ENCODE assay signal across 18 cellular contexts in the genomic region with DNA sequence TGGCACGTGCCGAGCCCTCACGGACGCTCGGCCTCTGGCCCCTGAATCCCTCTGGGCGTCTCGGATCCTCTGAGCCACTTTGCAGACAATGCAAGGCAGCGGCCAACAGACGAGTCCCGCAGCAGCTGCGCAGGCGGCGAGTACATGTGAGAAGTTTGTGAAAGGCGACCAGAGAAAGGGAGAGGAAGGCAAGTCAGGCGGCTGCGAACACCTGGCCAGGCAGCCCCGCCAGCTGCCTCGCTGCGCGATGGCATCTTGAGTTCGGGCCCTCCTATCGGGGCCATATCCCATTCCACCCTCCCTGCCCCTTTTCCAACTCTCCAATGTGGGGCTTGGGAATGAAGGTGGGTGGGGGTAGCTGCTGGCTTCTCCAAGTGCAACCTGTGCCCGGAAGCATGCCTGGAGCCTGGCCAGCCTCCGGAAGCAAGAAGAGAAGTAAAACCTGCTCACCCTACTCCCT.
"Had no signal": no experiment of that assay in that cellular context is flagged by ENCODE, and none has a peak within 500 bp of the region (broad histone marks: within the 10 kb centered on the region; RNA-seq: fewer than 3 reads in every experiment).

No MANE protein-coding gene starts in this region.

- H3K36me3 ChIP-seq: left ventricle myocardium inferior, neutrophil, right atrium auricular region, thyroid gland had no signal

- H3K27ac ChIP-seq: coronary artery, foreskin keratinocyte, left ventricle myocardium inferior, neutrophil, right atrium auricular region, thyroid gland had no signal

- H3K4me1 ChIP-seq: foreskin keratinocyte, thyroid gland had no signal

- H3K27me3 ChIP-seq: thyroid gland had no signal

- H3K9me3 ChIP-seq: left ventricle myocardium inferior, mucosa of descending colon, neutrophil, right atrium auricular region, thyroid gland had no signal

- H3K4me3 ChIP-seq: coronary artery, left ventricle myocardium inferior, mucosa of descending colon, right atrium auricular region, thyroid gland had no signal

- DNase-seq: activated CD4-positive, alpha-beta T cell treated with anti-CD3 and anti-CD28 coated beads, Interleukin-2, amount 10 ng/mL, durations not matched to agents 7 days and 5 days; activated CD4-positive, CD25-positive, alpha-beta regulatory T cell; activated CD8-positive, alpha-beta memory T cell treated with anti-CD3 and anti-CD28 coated beads for 24 hours; activated gamma-delta T cell treated with Interleukin-2 at 50 U/mL for 16 hours; activated naive CD8-positive, alpha-beta T cell treated with anti-CD3 and anti-CD28 coated beads for 36 hours; central memory CD4-positive, alpha-beta T cell; effector CD8-positive, alpha-beta T cell; foreskin keratinocyte; kidney; left ventricle myocardium inferior; mucosa of descending colon; naive thymus-derived CD8-positive, alpha-beta T cell; stimulated activated CD4-positive, alpha-beta T cell treated with anti-CD3 and anti-CD28 coated beads, Interleukin-2, amount 100 ng/mL, for 48 hours; thyroid gland had no signal

- ATAC-seq: foreskin keratinocyte; mucosa of descending colon; naive thymus-derived CD8-positive, alpha-beta T cell; stimulated activated memory B cell treated with anti-CD40 and anti-IgM and Interleukin-4, amounts not matched to agents 10 μg/mL and 1 μg/mL and 100 μg/mL, for 72 hours had no signal
